1 cellular context compared by ENCODE assay signal in the genomic region with DNA sequence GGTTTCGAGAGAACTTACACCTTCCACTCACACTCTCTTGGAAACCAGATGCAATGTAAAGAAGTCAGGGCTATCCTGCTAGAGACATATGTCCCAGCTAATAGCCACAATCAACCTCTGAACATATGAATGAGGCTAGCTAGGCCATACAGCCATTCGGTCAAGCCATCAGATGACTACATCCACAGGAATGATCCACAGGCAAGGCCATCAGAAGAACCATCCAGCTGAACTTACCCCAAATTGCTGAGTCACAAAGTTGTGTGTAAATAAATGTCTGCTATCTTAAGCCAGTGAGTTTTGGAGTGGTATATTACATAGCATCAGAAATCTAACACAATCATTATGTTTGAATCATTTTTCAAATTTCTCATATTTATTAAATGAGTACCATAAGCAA.
TF ChIP-seq lines count a peak whose summit lies in the region.

No MANE protein-coding gene starts in this region.

TF ChIP-seq in K562, 482 proteins besides CTCF, POLR2A, EP300 and RAD21 (continued from another document and continues in another):
- TF ChIP-seq DMBX1 (CRISPR knock-in tag; IDR thresholded peaks at IDR 0.05; ENCODE audit: borderline replicate concordance) (no peak), KLF10 (CRISPR knock-in tag; IDR thresholded peaks at IDR 0.05) (no peak), MAFG (tag; conservative IDR thresholded peaks at IDR 0.05) (peak; percentile 97), PHB (CRISPR knock-in tag; IDR thresholded peaks at IDR 0.05) (no peak), RBM22 (IDR thresholded peaks at IDR 0.05; ENCODE audit: low read depth, low read length, poor library complexity, severe bottlenecking) (no peak), PCBP2 (IDR thresholded peaks at IDR 0.05; ENCODE audit: low read depth, low read length, poor library complexity, severe bottlenecking) (no peak), TAF9B (IDR thresholded peaks at IDR 0.05; ENCODE audit: partially characterized antibody) (no peak), SUPT5H (IDR thresholded peaks at IDR 0.05) (no peak), NBN (IDR thresholded peaks at IDR 0.05; ENCODE audit: low read depth) (no peak), ZFP36 (IDR thresholded peaks at IDR 0.05; ENCODE audit: low read depth, low read length, partially characterized antibody) (no peak), JUND (IDR thresholded peaks at IDR 0.05; ENCODE audit: borderline replicate concordance, low read depth, low read length) (peak; percentile 49; the same call in 1 of the 2 replicates), JUND (tag; IDR thresholded peaks at IDR 0.05; ENCODE audit: borderline replicate concordance, low read depth, low read length) (peak; percentile 75; the same call in 2 of the 3 replicates), ZNF212 (CRISPR knock-in tag; IDR thresholded peaks at IDR 0.05) (no peak), NFE2L1 (tag; IDR thresholded peaks at IDR 0.05; ENCODE audit: borderline replicate concordance, low read depth) (peak; percentile 86), SIN3A (IDR thresholded peaks at IDR 0.05; ENCODE audit: borderline replicate concordance in 2 of 2, control insufficient read depth in 1 of 2, low read depth in 2 of 2, low read length in 2 of 2) (no peak), MAFF (IDR thresholded peaks at IDR 0.05; ENCODE audit: low read length) (peak; percentile 91), ADNP (tag; IDR thresholded peaks at IDR 0.05) (no peak), ZKSCAN8 (CRISPR knock-in tag; IDR thresholded peaks at IDR 0.05) (no peak), ZSCAN32 (CRISPR knock-in tag; IDR thresholded peaks at IDR 0.05) (no peak), CXXC5 (CRISPR knock-in tag; IDR thresholded peaks at IDR 0.05) (no peak), ETV6 (IDR thresholded peaks at IDR 0.05; ENCODE audit: borderline replicate concordance in 1 of 2, low read depth in 2 of 2, low read length in 1 of 2) (no peak), ETV6 (CRISPR knock-in tag; IDR thresholded peaks at IDR 0.05; ENCODE audit: borderline replicate concordance) (no peak), JUN (IDR thresholded peaks at IDR 0.05; ENCODE audit: borderline replicate concordance, low read depth, low read length) (no peak), JUN (CRISPR knock-in tag; IDR thresholded peaks at IDR 0.05; ENCODE audit: borderline replicate concordance) (no peak), ZNF561 (CRISPR knock-in tag; conservative IDR thresholded peaks at IDR 0.05) (no peak), MTA1 (IDR thresholded peaks at IDR 0.05; ENCODE audit: borderline replicate concordance) (no peak), FOSL1 (tag; conservative IDR thresholded peaks at IDR 0.05) (peak; percentile 69), FOXA1 (IDR thresholded peaks at IDR 0.05; ENCODE audit: borderline replicate concordance) (no peak), KLF6 (CRISPR knock-in tag; IDR thresholded peaks at IDR 0.05; ENCODE audit: borderline replicate concordance) (no peak)
- TF ChIP-seq, protein P1, sequence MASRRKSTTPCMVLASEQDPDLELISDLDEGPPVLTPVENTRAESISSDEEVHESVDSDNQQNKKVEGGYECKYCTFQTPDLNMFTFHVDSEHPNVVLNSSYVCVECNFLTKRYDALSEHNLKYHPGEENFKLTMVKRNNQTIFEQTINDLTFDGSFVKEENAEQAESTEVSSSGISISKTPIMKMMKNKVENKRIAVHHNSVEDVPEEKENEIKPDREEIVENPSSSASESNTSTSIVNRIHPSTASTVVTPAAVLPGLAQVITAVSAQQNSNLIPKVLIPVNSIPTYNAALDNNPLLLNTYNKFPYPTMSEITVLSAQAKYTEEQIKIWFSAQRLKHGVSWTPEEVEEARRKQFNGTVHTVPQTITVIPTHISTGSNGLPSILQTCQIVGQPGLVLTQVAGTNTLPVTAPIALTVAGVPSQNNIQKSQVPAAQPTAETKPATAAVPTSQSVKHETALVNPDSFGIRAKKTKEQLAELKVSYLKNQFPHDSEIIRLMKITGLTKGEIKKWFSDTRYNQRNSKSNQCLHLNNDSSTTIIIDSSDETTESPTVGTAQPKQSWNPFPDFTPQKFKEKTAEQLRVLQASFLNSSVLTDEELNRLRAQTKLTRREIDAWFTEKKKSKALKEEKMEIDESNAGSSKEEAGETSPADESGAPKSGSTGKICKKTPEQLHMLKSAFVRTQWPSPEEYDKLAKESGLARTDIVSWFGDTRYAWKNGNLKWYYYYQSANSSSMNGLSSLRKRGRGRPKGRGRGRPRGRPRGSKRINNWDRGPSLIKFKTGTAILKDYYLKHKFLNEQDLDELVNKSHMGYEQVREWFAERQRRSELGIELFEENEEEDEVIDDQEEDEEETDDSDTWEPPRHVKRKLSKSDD (conservative IDR thresholded peaks at IDR 0.05; ENCODE audit: low read length): no peak
- TF ChIP-seq, protein P2, sequence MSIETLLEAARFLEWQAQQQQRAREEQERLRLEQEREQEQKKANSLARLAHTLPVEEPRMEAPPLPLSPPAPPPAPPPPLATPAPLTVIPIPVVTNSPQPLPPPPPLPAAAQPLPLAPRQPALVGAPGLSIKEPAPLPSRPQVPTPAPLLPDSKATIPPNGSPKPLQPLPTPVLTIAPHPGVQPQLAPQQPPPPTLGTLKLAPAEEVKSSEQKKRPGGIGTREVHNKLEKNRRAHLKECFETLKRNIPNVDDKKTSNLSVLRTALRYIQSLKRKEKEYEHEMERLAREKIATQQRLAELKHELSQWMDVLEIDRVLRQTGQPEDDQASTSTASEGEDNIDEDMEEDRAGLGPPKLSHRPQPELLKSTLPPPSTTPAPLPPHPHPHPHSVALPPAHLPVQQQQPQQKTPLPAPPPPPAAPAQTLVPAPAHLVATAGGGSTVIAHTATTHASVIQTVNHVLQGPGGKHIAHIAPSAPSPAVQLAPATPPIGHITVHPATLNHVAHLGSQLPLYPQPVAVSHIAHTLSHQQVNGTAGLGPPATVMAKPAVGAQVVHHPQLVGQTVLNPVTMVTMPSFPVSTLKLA (conservative IDR thresholded peaks at IDR 0.05): no peak
- TF ChIP-seq, protein P3, sequence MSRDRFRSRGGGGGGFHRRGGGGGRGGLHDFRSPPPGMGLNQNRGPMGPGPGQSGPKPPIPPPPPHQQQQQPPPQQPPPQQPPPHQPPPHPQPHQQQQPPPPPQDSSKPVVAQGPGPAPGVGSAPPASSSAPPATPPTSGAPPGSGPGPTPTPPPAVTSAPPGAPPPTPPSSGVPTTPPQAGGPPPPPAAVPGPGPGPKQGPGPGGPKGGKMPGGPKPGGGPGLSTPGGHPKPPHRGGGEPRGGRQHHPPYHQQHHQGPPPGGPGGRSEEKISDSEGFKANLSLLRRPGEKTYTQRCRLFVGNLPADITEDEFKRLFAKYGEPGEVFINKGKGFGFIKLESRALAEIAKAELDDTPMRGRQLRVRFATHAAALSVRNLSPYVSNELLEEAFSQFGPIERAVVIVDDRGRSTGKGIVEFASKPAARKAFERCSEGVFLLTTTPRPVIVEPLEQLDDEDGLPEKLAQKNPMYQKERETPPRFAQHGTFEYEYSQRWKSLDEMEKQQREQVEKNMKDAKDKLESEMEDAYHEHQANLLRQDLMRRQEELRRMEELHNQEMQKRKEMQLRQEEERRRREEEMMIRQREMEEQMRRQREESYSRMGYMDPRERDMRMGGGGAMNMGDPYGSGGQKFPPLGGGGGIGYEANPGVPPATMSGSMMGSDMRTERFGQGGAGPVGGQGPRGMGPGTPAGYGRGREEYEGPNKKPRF (IDR thresholded peaks at IDR 0.05; ENCODE audit: low read depth, low read length): no peak
- TF ChIP-seq, protein P4, sequence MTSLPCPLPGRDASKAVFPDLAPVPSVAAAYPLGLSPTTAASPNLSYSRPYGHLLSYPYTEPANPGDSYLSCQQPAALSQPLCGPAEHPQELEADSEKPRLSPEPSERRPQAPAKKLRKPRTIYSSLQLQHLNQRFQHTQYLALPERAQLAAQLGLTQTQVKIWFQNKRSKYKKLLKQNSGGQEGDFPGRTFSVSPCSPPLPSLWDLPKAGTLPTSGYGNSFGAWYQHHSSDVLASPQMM (CRISPR knock-in tag; IDR thresholded peaks at IDR 0.05): no peak
- TF ChIP-seq, protein P5, sequence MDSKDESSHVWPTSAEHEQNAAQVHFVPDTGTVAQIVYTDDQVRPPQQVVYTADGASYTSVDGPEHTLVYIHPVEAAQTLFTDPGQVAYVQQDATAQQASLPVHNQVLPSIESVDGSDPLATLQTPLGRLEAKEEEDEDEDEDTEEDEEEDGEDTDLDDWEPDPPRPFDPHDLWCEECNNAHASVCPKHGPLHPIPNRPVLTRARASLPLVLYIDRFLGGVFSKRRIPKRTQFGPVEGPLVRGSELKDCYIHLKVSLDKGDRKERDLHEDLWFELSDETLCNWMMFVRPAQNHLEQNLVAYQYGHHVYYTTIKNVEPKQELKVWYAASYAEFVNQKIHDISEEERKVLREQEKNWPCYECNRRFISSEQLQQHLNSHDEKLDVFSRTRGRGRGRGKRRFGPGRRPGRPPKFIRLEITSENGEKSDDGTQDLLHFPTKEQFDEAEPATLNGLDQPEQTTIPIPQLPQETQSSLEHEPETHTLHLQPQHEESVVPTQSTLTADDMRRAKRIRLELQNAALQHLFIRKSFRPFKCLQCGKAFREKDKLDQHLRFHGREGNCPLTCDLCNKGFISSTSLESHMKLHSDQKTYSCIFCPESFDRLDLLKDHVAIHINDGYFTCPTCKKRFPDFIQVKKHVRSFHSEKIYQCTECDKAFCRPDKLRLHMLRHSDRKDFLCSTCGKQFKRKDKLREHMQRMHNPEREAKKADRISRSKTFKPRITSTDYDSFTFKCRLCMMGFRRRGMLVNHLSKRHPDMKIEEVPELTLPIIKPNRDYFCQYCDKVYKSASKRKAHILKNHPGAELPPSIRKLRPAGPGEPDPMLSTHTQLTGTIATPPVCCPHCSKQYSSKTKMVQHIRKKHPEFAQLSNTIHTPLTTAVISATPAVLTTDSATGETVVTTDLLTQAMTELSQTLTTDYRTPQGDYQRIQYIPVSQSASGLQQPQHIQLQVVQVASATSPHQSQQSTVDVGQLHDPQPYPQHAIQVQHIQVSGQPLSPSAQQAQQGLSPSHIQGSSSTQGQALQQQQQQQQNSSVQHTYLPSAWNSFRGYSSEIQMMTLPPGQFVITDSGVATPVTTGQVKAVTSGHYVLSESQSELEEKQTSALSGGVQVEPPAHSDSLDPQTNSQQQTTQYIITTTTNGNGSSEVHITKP (IDR thresholded peaks at IDR 0.05; ENCODE audit: partially characterized antibody): no peak
- TF ChIP-seq, protein P6, sequence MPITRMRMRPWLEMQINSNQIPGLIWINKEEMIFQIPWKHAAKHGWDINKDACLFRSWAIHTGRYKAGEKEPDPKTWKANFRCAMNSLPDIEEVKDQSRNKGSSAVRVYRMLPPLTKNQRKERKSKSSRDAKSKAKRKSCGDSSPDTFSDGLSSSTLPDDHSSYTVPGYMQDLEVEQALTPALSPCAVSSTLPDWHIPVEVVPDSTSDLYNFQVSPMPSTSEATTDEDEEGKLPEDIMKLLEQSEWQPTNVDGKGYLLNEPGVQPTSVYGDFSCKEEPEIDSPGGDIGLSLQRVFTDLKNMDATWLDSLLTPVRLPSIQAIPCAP (CRISPR knock-in tag; IDR thresholded peaks at IDR 0.05; ENCODE audit: borderline replicate concordance): no peak
- TF ChIP-seq, protein P7, sequence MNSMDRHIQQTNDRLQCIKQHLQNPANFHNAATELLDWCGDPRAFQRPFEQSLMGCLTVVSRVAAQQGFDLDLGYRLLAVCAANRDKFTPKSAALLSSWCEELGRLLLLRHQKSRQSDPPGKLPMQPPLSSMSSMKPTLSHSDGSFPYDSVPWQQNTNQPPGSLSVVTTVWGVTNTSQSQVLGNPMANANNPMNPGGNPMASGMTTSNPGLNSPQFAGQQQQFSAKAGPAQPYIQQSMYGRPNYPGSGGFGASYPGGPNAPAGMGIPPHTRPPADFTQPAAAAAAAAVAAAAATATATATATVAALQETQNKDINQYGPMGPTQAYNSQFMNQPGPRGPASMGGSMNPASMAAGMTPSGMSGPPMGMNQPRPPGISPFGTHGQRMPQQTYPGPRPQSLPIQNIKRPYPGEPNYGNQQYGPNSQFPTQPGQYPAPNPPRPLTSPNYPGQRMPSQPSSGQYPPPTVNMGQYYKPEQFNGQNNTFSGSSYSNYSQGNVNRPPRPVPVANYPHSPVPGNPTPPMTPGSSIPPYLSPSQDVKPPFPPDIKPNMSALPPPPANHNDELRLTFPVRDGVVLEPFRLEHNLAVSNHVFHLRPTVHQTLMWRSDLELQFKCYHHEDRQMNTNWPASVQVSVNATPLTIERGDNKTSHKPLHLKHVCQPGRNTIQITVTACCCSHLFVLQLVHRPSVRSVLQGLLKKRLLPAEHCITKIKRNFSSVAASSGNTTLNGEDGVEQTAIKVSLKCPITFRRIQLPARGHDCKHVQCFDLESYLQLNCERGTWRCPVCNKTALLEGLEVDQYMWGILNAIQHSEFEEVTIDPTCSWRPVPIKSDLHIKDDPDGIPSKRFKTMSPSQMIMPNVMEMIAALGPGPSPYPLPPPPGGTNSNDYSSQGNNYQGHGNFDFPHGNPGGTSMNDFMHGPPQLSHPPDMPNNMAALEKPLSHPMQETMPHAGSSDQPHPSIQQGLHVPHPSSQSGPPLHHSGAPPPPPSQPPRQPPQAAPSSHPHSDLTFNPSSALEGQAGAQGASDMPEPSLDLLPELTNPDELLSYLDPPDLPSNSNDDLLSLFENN (IDR thresholded peaks at IDR 0.05; ENCODE audit: low read depth in 2 of 2, low read length in 2 of 2): no peak
